Comparison of ENCODE assay signal across 26 cellular contexts in the genomic region with DNA sequence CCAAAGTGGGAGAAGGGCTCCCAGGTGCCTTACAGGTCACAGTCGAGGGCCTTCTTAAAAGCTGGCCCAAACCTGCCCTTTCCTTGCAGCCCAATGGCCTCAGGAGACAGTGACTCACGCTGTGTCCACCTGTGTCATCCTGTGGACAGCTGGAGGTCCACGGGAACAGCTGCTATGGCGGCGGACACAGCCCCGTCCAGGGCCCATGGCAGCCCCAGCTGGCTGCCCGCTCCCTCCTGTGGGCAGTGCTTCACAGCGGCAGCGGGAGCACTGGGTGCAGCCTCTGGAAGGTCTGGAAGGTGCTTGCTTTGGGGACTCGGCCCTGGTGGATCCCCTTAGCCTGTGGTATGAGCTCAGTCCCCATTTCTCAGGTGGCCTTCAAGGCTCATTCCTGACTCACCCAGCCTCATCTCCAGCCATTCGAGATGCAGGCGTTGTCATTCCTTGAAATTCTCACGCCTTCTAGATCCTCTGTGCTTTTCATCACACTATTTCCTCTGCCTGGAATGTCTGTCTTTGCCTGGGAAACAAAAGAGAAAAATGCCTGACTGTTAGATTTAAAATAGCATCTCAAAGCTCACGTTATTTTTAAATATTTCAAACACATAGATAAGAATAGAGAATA.
"Had no signal": no experiment of that assay in that cellular context is flagged by ENCODE, and none has a peak within 500 bp of the region (broad histone marks: within the 10 kb centered on the region; RNA-seq: fewer than 3 reads in every experiment).

No MANE protein-coding gene starts in this region.

- H3K27me3 ChIP-seq: brain microvascular endothelial cell, right atrium auricular region, thyroid gland had no signal

- H3K4me3 Mint-ChIP-seq: activated naive CD4-positive, alpha-beta T cell treated with anti-CD3 and anti-CD28 coated beads, Interleukin-2, amount 10 ng/mL, durations not matched to agents 7 days and 5 days; activated naive CD8-positive, alpha-beta T cell treated with anti-CD3 and anti-CD28 coated beads, Interleukin-2, amount 10 ng/mL, durations not matched to agents 7 days and 5 days; activated T-cell treated with anti-CD3 and anti-CD28 coated beads, Interleukin-2, amount 50 U/mL, for 24 hours; endodermal cell; naive B cell; neural crest cell; stimulated activated naive B cell treated with anti-CD40 and anti-IgM and Interleukin-4, amounts not matched to agents 10 μg/mL and 1 μg/mL and 100 μg/mL, for 72 hours had no signal

- DNase-seq: activated CD4-positive, alpha-beta T cell treated with anti-CD3 and anti-CD28 coated beads for 48 hours; activated CD4-positive, alpha-beta T cell treated with anti-CD3 and anti-CD28 coated beads, Interleukin-2, amount 50 U/mL, for 48 hours; activated CD8-positive, alpha-beta memory T cell treated with anti-CD3 and anti-CD28 coated beads, Interleukin-2, amount 50 U/mL, for 4 hours; activated gamma-delta T cell; activated naive CD4-positive, alpha-beta T cell treated with anti-CD3 and anti-CD28 coated beads, Interleukin-2, amount 10 ng/mL, durations not matched to agents 7 days and 5 days; activated naive CD8-positive, alpha-beta T cell treated with anti-CD3 and anti-CD28 coated beads, Interleukin-2, amount 10 ng/mL, durations not matched to agents 7 days and 5 days; activated T-cell treated with anti-CD3 and anti-CD28 coated beads, Interleukin-2, amount 50 U/mL, for 24 hours; brain microvascular endothelial cell; caudate nucleus; endodermal cell; foreskin melanocyte; left ventricle myocardium inferior; naive B cell; occipital lobe; stimulated activated CD4-positive, alpha-beta T cell treated with anti-CD3 and anti-CD28 coated beads, Interleukin-1b, Interleukin-23, amount 100 ng/mL, for 48 hours; stimulated activated CD4-positive, alpha-beta T cell treated with anti-CD3 and anti-CD28 coated beads, Interleukin-4, amount 100 ng/mL, for 4 hours; stimulated activated CD8-positive, alpha-beta memory T cell treated with anti-CD3 and anti-CD28 coated beads, Interleukin-4, amount 100 ng/mL, for 48 hours; stimulated activated naive B cell treated with anti-CD40 and anti-IgM and Interleukin-4, amounts not matched to agents 10 μg/mL and 1 μg/mL and 100 μg/mL, for 72 hours; stomach; T-helper 1 cell; thyroid gland had no signal

- H3K9me3 Mint-ChIP-seq: activated naive CD4-positive, alpha-beta T cell treated with anti-CD3 and anti-CD28 coated beads, Interleukin-2, amount 10 ng/mL, durations not matched to agents 7 days and 5 days; activated naive CD8-positive, alpha-beta T cell treated with anti-CD3 and anti-CD28 coated beads, Interleukin-2, amount 10 ng/mL, durations not matched to agents 7 days and 5 days; activated T-cell treated with anti-CD3 and anti-CD28 coated beads, Interleukin-2, amount 50 U/mL, for 24 hours; endodermal cell; neural crest cell; stimulated activated naive B cell treated with anti-CD40 and anti-IgM and Interleukin-4, amounts not matched to agents 10 μg/mL and 1 μg/mL and 100 μg/mL, for 72 hours had no signal

- H3K4me3 ChIP-seq: esophagus muscularis mucosa, left ventricle myocardium inferior, lung, right atrium auricular region, smooth muscle cell, stomach, thyroid gland had no signal

- H3K27ac ChIP-seq: brain microvascular endothelial cell, esophagus muscularis mucosa, left ventricle myocardium inferior, right atrium auricular region, stomach, thyroid gland had no signal

- ATAC-seq: stimulated activated naive B cell treated with anti-CD40 and anti-IgM and Interleukin-4, amounts not matched to agents 10 μg/mL and 1 μg/mL and 100 μg/mL, for 72 hours had no signal

- H3K36me3 ChIP-seq: brain microvascular endothelial cell, esophagus muscularis mucosa, left ventricle myocardium inferior, right atrium auricular region, stomach, thyroid gland had no signal

- H3K4me1 ChIP-seq: esophagus muscularis mucosa, left ventricle myocardium inferior, right atrium auricular region, thyroid gland had no signal

- H3K27ac Mint-ChIP-seq: activated naive CD4-positive, alpha-beta T cell treated with anti-CD3 and anti-CD28 coated beads, Interleukin-2, amount 10 ng/mL, durations not matched to agents 7 days and 5 days; activated naive CD8-positive, alpha-beta T cell treated with anti-CD3 and anti-CD28 coated beads, Interleukin-2, amount 10 ng/mL, durations not matched to agents 7 days and 5 days; activated T-cell treated with anti-CD3 and anti-CD28 coated beads, Interleukin-2, amount 50 U/mL, for 24 hours; endodermal cell; naive B cell had no signal

- H3K36me3 Mint-ChIP-seq: activated naive CD4-positive, alpha-beta T cell treated with anti-CD3 and anti-CD28 coated beads, Interleukin-2, amount 10 ng/mL, durations not matched to agents 7 days and 5 days; activated naive CD8-positive, alpha-beta T cell treated with anti-CD3 and anti-CD28 coated beads, Interleukin-2, amount 10 ng/mL, durations not matched to agents 7 days and 5 days; naive B cell; stimulated activated naive B cell treated with anti-CD40 and anti-IgM and Interleukin-4, amounts not matched to agents 10 μg/mL and 1 μg/mL and 100 μg/mL, for 72 hours had no signal

- H3K27me3 Mint-ChIP-seq: activated naive CD4-positive, alpha-beta T cell treated with anti-CD3 and anti-CD28 coated beads, Interleukin-2, amount 10 ng/mL, durations not matched to agents 7 days and 5 days had no signal

- H3K9me3 ChIP-seq: esophagus muscularis mucosa, left ventricle myocardium inferior, right atrium auricular region, stomach, thyroid gland had no signal

- H3K4me2 ChIP-seq: smooth muscle cell had no signal

- H3K4me1 Mint-ChIP-seq: activated naive CD4-positive, alpha-beta T cell treated with anti-CD3 and anti-CD28 coated beads, Interleukin-2, amount 10 ng/mL, durations not matched to agents 7 days and 5 days; activated naive CD8-positive, alpha-beta T cell treated with anti-CD3 and anti-CD28 coated beads, Interleukin-2, amount 10 ng/mL, durations not matched to agents 7 days and 5 days; naive B cell; stimulated activated naive B cell treated with anti-CD40 and anti-IgM and Interleukin-4, amounts not matched to agents 10 μg/mL and 1 μg/mL and 100 μg/mL, for 72 hours had no signal
